Comparison of ENCODE assay signal across 22 cellular contexts in the genomic region with DNA sequence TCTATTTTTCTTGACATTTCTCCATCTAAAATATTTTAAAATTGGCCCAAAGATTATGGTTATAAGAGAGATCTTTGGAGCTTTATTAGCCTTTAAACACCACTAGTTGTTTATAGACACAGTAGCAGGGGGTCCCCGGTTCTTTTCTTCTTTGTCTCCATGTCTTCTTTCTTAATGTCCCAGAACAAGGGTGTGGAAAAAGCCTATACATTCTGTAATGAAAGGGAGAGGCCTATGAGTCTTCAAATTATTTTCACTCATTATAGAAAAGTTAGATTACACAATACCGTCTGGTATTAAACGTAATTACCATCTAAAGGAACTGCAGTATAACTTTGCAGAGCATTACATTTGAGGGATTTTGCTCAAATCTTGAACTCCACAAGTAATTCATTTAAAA.
"Had no signal": no experiment of that assay in that cellular context is flagged by ENCODE, and none has a peak within 500 bp of the region (broad histone marks: within the 10 kb centered on the region; RNA-seq: fewer than 3 reads in every experiment).

No MANE protein-coding gene starts in this region.

- H3K4me3 Mint-ChIP-seq: activated CD8-positive, alpha-beta T cell treated with anti-CD3 and anti-CD28 coated beads, Interleukin-2, amount 10 ng/mL, durations not matched to agents 7 days and 5 days; activated naive CD8-positive, alpha-beta T cell treated with anti-CD3 and anti-CD28 coated beads, Interleukin-2, amount 10 ng/mL, durations not matched to agents 7 days and 5 days had no signal

- H3K4me2 ChIP-seq: KMS-11 had no signal

- ATAC-seq: activated CD8-positive, alpha-beta T cell treated with anti-CD3 and anti-CD28 coated beads, Interleukin-2, amount 10 ng/mL, durations not matched to agents 7 days and 5 days had no signal

- H3K4me3 ChIP-seq: adrenal gland, Peyer's patch, SJSA1 had no signal

- H3K36me3 Mint-ChIP-seq: activated naive CD8-positive, alpha-beta T cell treated with anti-CD3 and anti-CD28 coated beads, Interleukin-2, amount 10 ng/mL, durations not matched to agents 7 days and 5 days had no signal

- H3K9me3 ChIP-seq: adrenal gland, Peyer's patch, SJSA1 had no signal

- H3K27ac Mint-ChIP-seq: activated CD8-positive, alpha-beta T cell treated with anti-CD3 and anti-CD28 coated beads, Interleukin-2, amount 10 ng/mL, durations not matched to agents 7 days and 5 days; activated naive CD8-positive, alpha-beta T cell treated with anti-CD3 and anti-CD28 coated beads, Interleukin-2, amount 10 ng/mL, durations not matched to agents 7 days and 5 days had no signal

- H3K9me3 Mint-ChIP-seq: activated naive CD8-positive, alpha-beta T cell treated with anti-CD3 and anti-CD28 coated beads, Interleukin-2, amount 10 ng/mL, durations not matched to agents 7 days and 5 days had no signal

- H3K4me1 ChIP-seq: adrenal gland, Peyer's patch, SJSA1 had no signal

- H3K4me1 Mint-ChIP-seq: activated naive CD8-positive, alpha-beta T cell treated with anti-CD3 and anti-CD28 coated beads, Interleukin-2, amount 10 ng/mL, durations not matched to agents 7 days and 5 days had no signal

- H3K36me3 ChIP-seq: adrenal gland, Peyer's patch, SJSA1, WERI-Rb-1 had no signal

- H3K27me3 ChIP-seq: adrenal gland, Peyer's patch, SJSA1 had no signal

- H3K9ac ChIP-seq: KMS-11 had no signal

- DNase-seq: activated CD4-positive, alpha-beta T cell treated with anti-CD3 and anti-CD28 coated beads for 48 hours; activated CD4-positive, alpha-beta T cell treated with anti-CD3 and anti-CD28 coated beads, Interleukin-2, amount 50 U/mL, for 4 hours; activated CD4-positive, CD25-positive, alpha-beta regulatory T cell treated with anti-CD3 and anti-CD28 coated beads, Interleukin-2, amount 50 U/mL, for 72 hours; activated CD8-positive, alpha-beta memory T cell treated with anti-CD3 and anti-CD28 coated beads, Interleukin-2, amount 50 U/mL, for 48 hours; activated CD8-positive, alpha-beta T cell treated with anti-CD3 and anti-CD28 coated beads, Interleukin-2, amount 10 ng/mL, durations not matched to agents 7 days and 5 days; activated naive CD4-positive, alpha-beta T cell treated with anti-CD3 and anti-CD28 coated beads, Interleukin-2, amount 50 U/mL, for 16 hours; activated naive CD8-positive, alpha-beta T cell treated with anti-CD3 and anti-CD28 coated beads, Interleukin-2, amount 10 ng/mL, durations not matched to agents 7 days and 5 days; activated T-cell treated with anti-CD3 and anti-CD28 coated beads, Interleukin-2, amount 50 U/mL, for 1 hour; adrenal gland; cerebellar nuclear complex; NCI-H1092; NCI-H1417; NCI-H1930; NCI-H2107; NCI-H446; Peyer's patch; SHP77; T-helper 2 cell; T1000; WERI-Rb-1 had no signal

- H3K27ac ChIP-seq: adrenal gland, KMS-11, Peyer's patch, SJSA1, WERI-Rb-1 had no signal
